8 cellular contexts compared by ENCODE assay signal in the genomic region with DNA sequence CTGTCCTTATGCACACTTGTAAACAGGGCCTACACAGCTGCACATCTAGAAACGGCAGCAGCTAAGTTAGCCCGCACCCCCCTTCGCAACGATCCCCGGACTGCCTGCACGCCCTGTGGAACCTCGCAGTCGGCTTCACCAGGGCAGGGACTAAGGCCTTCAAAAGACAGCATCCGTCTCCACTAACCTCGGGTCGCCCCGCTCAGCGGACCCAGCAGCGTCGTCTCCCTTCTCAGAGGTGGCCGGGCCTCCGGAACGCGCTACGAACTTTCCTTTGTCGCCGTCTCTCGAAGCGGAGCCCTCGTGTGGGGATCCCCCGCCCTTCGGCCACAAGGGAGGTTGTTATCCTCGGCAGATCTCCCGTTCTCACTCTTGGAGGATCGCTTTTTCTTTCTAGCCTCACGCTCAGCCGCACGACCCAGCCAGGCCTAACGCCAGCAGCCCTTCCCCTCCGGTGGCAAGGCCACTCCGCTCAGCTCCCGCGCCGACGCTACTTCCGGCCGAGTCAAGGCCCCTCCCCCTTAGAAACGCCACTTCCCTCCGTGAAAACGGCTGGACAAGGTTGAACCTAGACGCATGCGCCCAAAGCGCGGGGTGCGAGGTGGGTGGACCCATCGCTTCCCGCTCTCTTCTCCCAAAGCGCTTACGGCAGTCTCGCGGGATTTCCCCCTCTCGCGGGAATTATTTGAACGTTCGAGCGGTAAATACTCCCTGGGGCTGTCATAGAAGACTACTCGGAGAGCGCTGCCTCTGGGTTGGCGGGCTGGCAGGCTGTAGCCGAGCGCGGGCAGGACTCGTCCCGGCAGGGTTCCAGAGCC. TPM values are rescaled to one million over a fixed set of nuclear protein-coding genes. Genes with fewer than 3 reads are reported as not detected.
A peak's percentile ranks its signal among the peaks of the same experiment; 100 is the strongest.
DNase-seq lines count a peak whose midpoint lies in the region; ATAC-seq, FAIRE-seq and TF ChIP-seq lines count a peak whose summit lies in the region.

A gene (minus strand): TSS at position 498 of the 818 bp plus-strand sequence. CDS start 6,616 bp downstream, outside the sequence.
A gene with protein sequence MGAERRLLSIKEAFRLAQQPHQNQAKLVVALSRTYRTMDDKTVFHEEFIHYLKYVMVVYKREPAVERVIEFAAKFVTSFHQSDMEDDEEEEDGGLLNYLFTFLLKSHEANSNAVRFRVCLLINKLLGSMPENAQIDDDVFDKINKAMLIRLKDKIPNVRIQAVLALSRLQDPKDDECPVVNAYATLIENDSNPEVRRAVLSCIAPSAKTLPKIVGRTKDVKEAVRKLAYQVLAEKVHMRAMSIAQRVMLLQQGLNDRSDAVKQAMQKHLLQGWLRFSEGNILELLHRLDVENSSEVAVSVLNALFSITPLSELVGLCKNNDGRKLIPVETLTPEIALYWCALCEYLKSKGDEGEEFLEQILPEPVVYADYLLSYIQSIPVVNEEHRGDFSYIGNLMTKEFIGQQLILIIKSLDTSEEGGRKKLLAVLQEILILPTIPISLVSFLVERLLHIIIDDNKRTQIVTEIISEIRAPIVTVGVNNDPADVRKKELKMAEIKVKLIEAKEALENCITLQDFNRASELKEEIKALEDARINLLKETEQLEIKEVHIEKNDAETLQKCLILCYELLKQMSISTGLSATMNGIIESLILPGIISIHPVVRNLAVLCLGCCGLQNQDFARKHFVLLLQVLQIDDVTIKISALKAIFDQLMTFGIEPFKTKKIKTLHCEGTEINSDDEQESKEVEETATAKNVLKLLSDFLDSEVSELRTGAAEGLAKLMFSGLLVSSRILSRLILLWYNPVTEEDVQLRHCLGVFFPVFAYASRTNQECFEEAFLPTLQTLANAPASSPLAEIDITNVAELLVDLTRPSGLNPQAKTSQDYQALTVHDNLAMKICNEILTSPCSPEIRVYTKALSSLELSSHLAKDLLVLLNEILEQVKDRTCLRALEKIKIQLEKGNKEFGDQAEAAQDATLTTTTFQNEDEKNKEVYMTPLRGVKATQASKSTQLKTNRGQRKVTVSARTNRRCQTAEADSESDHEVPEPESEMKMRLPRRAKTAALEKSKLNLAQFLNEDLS (plus strand): TSS at position 720 of the 818 bp plus-strand sequence. CDS start 99 bp downstream, outside the sequence.

- peak within 1 kb of the TSS; percentile 89 to 93 for H3K27ac ChIP-seq in prostate gland

- peak; percentile 27 for FAIRE-seq in urothelium cell line (lab: Jason Lieb, UNC)

- H3K9me3 ChIP-seq in prostate gland, result no peaks in the 10 kb centered on the region

- ATAC-seq in GM18499 (IDR thresholded peaks at IDR 0.05; ENCODE audit: insufficient read depth, unreplicated experiment) (peak; percentile 79), HG02943 (IDR thresholded peaks at IDR 0.05; ENCODE audit: low read depth, unreplicated experiment) (peak; percentile 93), left ventricle myocardium superior (peak; percentile 100)

- peak within 1 kb of the TSS; percentile 59 to 81 for H3K4me3 ChIP-seq in prostate gland

- peak; percentile 97 for DNase-seq in NCI-H187 treated with DMSO at 0.1 percent for 48 hours (lab: John Stamatoyannopoulos, UW)
- peak; percentile 85 to 100 (median 98) for DNase-seq in anterior cingulate cortex (lab: John Stamatoyannopoulos, UW)
- DNase-seq in left ventricle myocardium superior, result peak; percentile 99
- DNase-seq in prostate gland (ENCODE audit: low spot score), result peak; percentile 99
- DNase-seq in urothelium cell line (ENCODE audit: low spot score), result peak; percentile 93

- TF ChIP-seq POLR2A in prostate gland (IDR thresholded peaks at IDR 0.05), result peak; percentile 98

- under 1% methylated on average over 69 of the region's 69 CpGs for WGBS in prostate gland

- H3K36me3 ChIP-seq in prostate gland, result no peaks in the 10 kb centered on the region

- no peak for TF ChIP-seq CTCF in prostate gland (IDR thresholded peaks at IDR 0.05)

- H3K27me3 ChIP-seq in prostate gland (replicated peaks; ENCODE audit: insufficient read depth), result no peaks in the 10 kb centered on the region

- intact Hi-C loops in T-helper 2 cell treated with Interferon-gamma antibody and Interleukin-4, amounts not matched to agents 100 ng/mL and 5 ng/mL, for 36 hours (cut with micrococcal nuclease), result loop anchor here (1.0 to 10.0 kb wide), 5 partner anchors 196 to 474 kb away; a partner anchor contains a TSS
- intact Hi-C loops in left ventricle myocardium superior (cut with micrococcal nuclease) (loop anchor here (5.0 kb wide), 1 partner anchor 212 kb away; a partner anchor contains a TSS), prostate gland (cut with DNase I) (loop anchor here (2.0 to 5.0 kb wide), 2 partner anchors 212 to 233 kb away; a partner anchor contains a TSS)

- H3K4me1 ChIP-seq in prostate gland (replicated peaks), result peaks cover 8% of the 10 kb centered on the region

RNA-seq across cellular contexts. Expression of the first gene that starts in this region (rescaled TPM):
- total RNA-seq in T-helper 2 cell treated with Interferon-gamma antibody and Interleukin-4, amounts not matched to agents 100 ng/mL and 5 ng/mL, for 36 hours, result 39.1 and 40.1 TPM in 2 replicates
- total RNA-seq in left ventricle myocardium superior (17.0 TPM), prostate gland (10 to 100 TPM; 33.0 to 44.0 TPM)

RNA-seq across cellular contexts. Expression of the second gene that starts in this region (rescaled TPM):
- 60.5 and 64.0 TPM in 2 replicates for total RNA-seq in T-helper 2 cell treated with Interferon-gamma antibody and Interleukin-4, amounts not matched to agents 100 ng/mL and 5 ng/mL, for 36 hours
- total RNA-seq in left ventricle myocardium superior (0.72 TPM), prostate gland (1 to 10 TPM in 1 of 2 donors, under 1 TPM in 1; 0.96 to 4.7 TPM)

Comparison
In these comparisons a context has a peak if more than half of its experiments do, and no peak if none do; other contexts are left out.
1. Peak in every context shown above with its lines: DNase-seq, ATAC-seq, H3K4me3 ChIP-seq and H3K27ac ChIP-seq.
2. RNA of the second gene that starts in this region (total RNA-seq): 60.5 to 64.0 TPM in T-helper 2 cell treated with Interferon-gamma antibody and Interleukin-4, amounts not matched to agents 100 ng/mL and 5 ng/mL, for 36 hours; 0.96 to 4.7 TPM in prostate gland and 0.72 TPM in left ventricle myocardium superior (single experiment); every median in the first group is over 10 times any median in the second.